Comparison of ENCODE assay signal across 14 cellular contexts in the genomic region with DNA sequence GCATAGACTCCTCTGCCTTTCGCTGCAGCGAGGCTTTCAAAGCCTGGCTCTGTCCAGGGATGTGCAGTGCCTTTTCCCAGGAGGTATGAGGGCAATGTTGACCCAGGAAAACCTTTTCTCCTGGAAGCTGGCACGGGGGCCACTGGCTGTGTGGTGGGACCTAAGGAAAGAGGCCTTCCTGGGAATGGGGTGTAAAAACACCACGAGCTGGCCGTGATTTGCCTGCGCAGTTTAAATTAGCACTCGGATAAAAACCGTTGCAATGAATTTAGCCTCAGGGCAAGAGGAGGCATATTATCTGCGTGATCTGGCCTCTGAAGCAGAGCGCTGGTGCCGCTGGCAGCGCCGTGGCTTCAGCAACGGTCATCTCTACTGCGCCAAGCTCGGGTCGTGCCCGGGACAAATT. TPM values are rescaled to one million over a fixed set of nuclear protein-coding genes. Genes with fewer than 3 reads are reported as not detected.
A peak's percentile ranks its signal among the peaks of the same experiment; 100 is the strongest.
DNase-seq lines count a peak whose midpoint lies in the region; ATAC-seq and TF ChIP-seq lines count a peak whose summit lies in the region.
"Had no signal": no experiment of that assay in that cellular context is flagged by ENCODE, and none has a peak within 500 bp of the region (broad histone marks: within the 10 kb centered on the region; RNA-seq: fewer than 3 reads in every experiment).

No MANE protein-coding gene starts in this region.

- intact Hi-C loops in CD4-positive, alpha-beta memory T cell (cut with micrococcal nuclease) = no loop called here
- intact Hi-C loops in stomach (cut with DNase I; ENCODE audit: low total_unique reads) = loop anchor here (10.0 kb wide), 1 partner anchor 509 kb away; no protein-coding TSS in a partner anchor

- no peaks in the 10 kb centered on the region for H3K36me3 Mint-ChIP-seq in CD4-positive, alpha-beta memory T cell
- no peaks in the 10 kb centered on the region for H3K36me3 Mint-ChIP-seq in IgD-negative memory B cell
- H3K36me3 Mint-ChIP-seq in activated T-cell treated with anti-CD3 and anti-CD28 coated beads, Interleukin-2, amount 50 U/mL, for 24 hours (ENCODE audit: low read depth) = no peaks in the 10 kb centered on the region
- peaks cover 16% of the 10 kb centered on the region for H3K36me3 Mint-ChIP-seq in effector memory CD8-positive, alpha-beta T cell (ENCODE audit: insufficient read depth)

- peaks cover 19 to 59% (median 38%) of the 10 kb centered on the region in 4 donors for H3K4me1 Mint-ChIP-seq in CD4-positive, alpha-beta memory T cell
- H3K4me1 Mint-ChIP-seq in IgD-negative memory B cell = peaks cover 7 to 27% (median 19%) of the 10 kb centered on the region in 3 donors
- peaks cover 43% of the 10 kb centered on the region for H3K4me1 Mint-ChIP-seq in activated T-cell treated with anti-CD3 and anti-CD28 coated beads, Interleukin-2, amount 50 U/mL, for 24 hours (ENCODE audit: low read depth)
- H3K4me1 Mint-ChIP-seq in effector memory CD8-positive, alpha-beta T cell (ENCODE audit: low read depth in 2 of 2) = peaks cover 33 to 35% of the 10 kb centered on the region in 2 donors

- CTCF ChIA-PET in CD4-positive, alpha-beta memory T cell (lab: Charles Lee; ENCODE audit: partially characterized antibody) = interaction anchor here (1.0 kb wide), 1 partner anchor 509 kb away, joined by 4 read pairs; no protein-coding TSS in a partner anchor

- H3K4me3 Mint-ChIP-seq in CD4-positive, alpha-beta memory T cell = peak overlapping the region in 6 of 8 donors; percentile 36 to 67 (median 59)
- H3K4me3 Mint-ChIP-seq in IgD-negative memory B cell = peak overlapping the region in 1 of 4 donors; percentile 81
- H3K4me3 Mint-ChIP-seq in activated T-cell treated with anti-CD3 and anti-CD28 coated beads, Interleukin-2, amount 50 U/mL, for 24 hours = no peak overlapping the region
- H3K4me3 Mint-ChIP-seq in effector memory CD8-positive, alpha-beta T cell = no peak overlapping the region

- no peaks in the 10 kb centered on the region for H3K36me3 ChIP-seq in CD4-positive, alpha-beta memory T cell (ENCODE audit: insufficient read depth, low read length)
- H3K36me3 ChIP-seq in gastroesophageal sphincter (peaks cover 0 to 30% of the 10 kb centered on the region in 2 donors), stomach (peaks cover 0 to 30% (median 21%) of the 10 kb centered on the region in 4 donors)

- ATAC-seq in gastroesophageal sphincter = no peak
- ATAC-seq in effector memory CD8-positive, alpha-beta T cell (replicated peaks) = no peak
- ATAC-seq: GM12878; naive thymus-derived CD8-positive, alpha-beta T cell had no signal

- no peak overlapping the region for H3K4me3 ChIP-seq in CD4-positive, alpha-beta memory T cell (ENCODE audit: low read length in 2 of 2)
- H3K4me3 ChIP-seq in gastroesophageal sphincter (peak overlapping the region; percentile 81 to 92), stomach (peak overlapping the region; percentile 62 to 78 (median 69))
- H3K4me3 ChIP-seq: GM12878 had no signal

- H3K27ac Mint-ChIP-seq in CD4-positive, alpha-beta memory T cell = peak overlapping the region in 2 of 7 donors; percentile 55 to 86
- H3K27ac Mint-ChIP-seq in IgD-negative memory B cell = peak overlapping the region in 2 of 3 donors; percentile 47 to 95
- H3K27ac Mint-ChIP-seq in activated T-cell treated with anti-CD3 and anti-CD28 coated beads, Interleukin-2, amount 50 U/mL, for 24 hours = no peak overlapping the region
- H3K27ac Mint-ChIP-seq in effector memory CD8-positive, alpha-beta T cell = no peak overlapping the region

- H3K27ac ChIP-seq in CD4-positive, alpha-beta memory T cell (ENCODE audit: low read depth, low read length) = no peak overlapping the region
- H3K27ac ChIP-seq in gastroesophageal sphincter = peak overlapping the region; percentile 89 to 97 (median 92)
- peak overlapping the region in 3 of 5 donors; percentile 77 to 88 (median 87) for H3K27ac ChIP-seq in stomach
- H3K27ac ChIP-seq: epithelial cell of prostate, KMS-11 had no signal

- POLR2A ChIA-PET in CD4-positive, alpha-beta memory T cell (lab: Charles Lee; ENCODE audit: partially characterized antibody) = interaction anchor here (0.8 kb wide), 1 partner anchor 546 kb away, joined by 3 read pairs; no protein-coding TSS in a partner anchor

- TF ChIP-seq POLR2A in gastroesophageal sphincter (IDR thresholded peaks at IDR 0.05) (no peak), stomach (IDR thresholded peaks at IDR 0.05) (no peak)

- no peak for TF ChIP-seq EP300 in gastroesophageal sphincter (IDR thresholded peaks at IDR 0.05)
- no peak for TF ChIP-seq EP300 in stomach (IDR thresholded peaks at IDR 0.05)

- H3K4me1 ChIP-seq in CD4-positive, alpha-beta memory T cell (ENCODE audit: insufficient read depth, low read length) = peaks cover 51% of the 10 kb centered on the region
- H3K4me1 ChIP-seq in gastroesophageal sphincter (peaks cover 0 to 93% (median 30%) of the 10 kb centered on the region in 3 donors), stomach (peaks cover 30 to 72% (median 47%) of the 10 kb centered on the region in 4 donors)

- H3K9me3 ChIP-seq in CD4-positive, alpha-beta memory T cell (ENCODE audit: control insufficient read depth in 1 of 2, low read length in 2 of 2) = no peaks in the 10 kb centered on the region
- H3K9me3 ChIP-seq in gastroesophageal sphincter (no peaks in the 10 kb centered on the region), stomach (no peaks in the 10 kb centered on the region)

- TF ChIP-seq CTCF in gastroesophageal sphincter (IDR thresholded peaks at IDR 0.05) (no peak), stomach (IDR thresholded peaks at IDR 0.05) (no peak)

- DNase-seq in CD4-positive, alpha-beta memory T cell = no peak
- DNase-seq in stomach = no peak
- DNase-seq in SK-N-DZ (ENCODE audit: low spot score) = no peak
- DNase-seq in activated T-cell treated with anti-CD3 and anti-CD28 coated beads, Interleukin-2, amount 50 U/mL, for 24 hours = no peak
- no peak for DNase-seq in effector memory CD8-positive, alpha-beta T cell
- DNase-seq: Calu3; naive thymus-derived CD8-positive, alpha-beta T cell; stimulated activated CD4-positive, alpha-beta T cell treated with anti-CD3 and anti-CD28 coated beads, Interleukin-12 subunit alpha, Interleukin-12 subunit beta, amount 100 ng/mL, for 4 hours had no signal

- H3K27me3 Mint-ChIP-seq in CD4-positive, alpha-beta memory T cell = peaks cover 78 to 80% of the 10 kb centered on the region in 2 donors
- peaks cover 78% of the 10 kb centered on the region for H3K27me3 Mint-ChIP-seq in IgD-negative memory B cell
- H3K27me3 Mint-ChIP-seq in activated T-cell treated with anti-CD3 and anti-CD28 coated beads, Interleukin-2, amount 50 U/mL, for 24 hours = peaks cover 92% of the 10 kb centered on the region
- H3K27me3 Mint-ChIP-seq in effector memory CD8-positive, alpha-beta T cell = peaks cover 80 to 100% of the 10 kb centered on the region in 2 donors

- H3K27me3 ChIP-seq in CD4-positive, alpha-beta memory T cell (ENCODE audit: insufficient read depth, low read length) = peaks cover 78% of the 10 kb centered on the region
- peaks cover 53% of the 10 kb centered on the region for H3K27me3 ChIP-seq in gastroesophageal sphincter
- peaks cover 0 to 100% (median 87%) of the 10 kb centered on the region in 3 donors for H3K27me3 ChIP-seq in stomach

- 39% methylated on average over 14 of the region's 18 CpGs; no CpG with 5 or more reads in 1 of the 2 donors for WGBS in gastroesophageal sphincter (ENCODE audit: low coverage in 1 of 2), 2 donors
- 60 to 81% (median 71%) methylated on average over 17 to 18 of the region's 18 CpGs for WGBS in stomach, 5 donors

- H3K9me3 Mint-ChIP-seq in CD4-positive, alpha-beta memory T cell = peaks cover 0 to 11% (median 1%) of the 10 kb centered on the region in 8 donors
- peaks cover 0 to 11% (median 3%) of the 10 kb centered on the region in 3 donors for H3K9me3 Mint-ChIP-seq in IgD-negative memory B cell
- no peaks in the 10 kb centered on the region for H3K9me3 Mint-ChIP-seq in activated T-cell treated with anti-CD3 and anti-CD28 coated beads, Interleukin-2, amount 50 U/mL, for 24 hours
- H3K9me3 Mint-ChIP-seq in effector memory CD8-positive, alpha-beta T cell = no peaks in the 10 kb centered on the region

RNA-seq across cellular contexts. Expression of a gene that starts 3.0 kb away (rescaled TPM):
- total RNA-seq in CD4-positive, alpha-beta memory T cell = not detected
- polyA plus RNA-seq in CD4-positive, alpha-beta memory T cell = not detected
- polyA plus RNA-seq in IgD-negative memory B cell (not detected), stomach (1 to 10 TPM; 3.6 to 7.0 (median 5.5) TPM)
- total RNA-seq in gastroesophageal sphincter (10 to 100 TPM; 30.7 to 75.0 (median 50.7) TPM), stomach (10 to 100 TPM in 2 of 5 donors, 1 to 10 TPM in 3; 1.2 to 39.4 (median 6.2) TPM)
- not detected in 2 replicates for polyA plus RNA-seq in SK-N-DZ (2014; cell fraction: cytosol; rRNA removed)
- polyA plus RNA-seq in SK-N-DZ (2014; cell fraction: nucleus; rRNA removed) = not detected in 2 replicates
- total RNA-seq: GM12878; naive thymus-derived CD8-positive, alpha-beta T cell; T-helper 2 cell treated with Interferon-gamma antibody and Interleukin-4, amounts not matched to agents 100 ng/mL and 5 ng/mL, for 36 hours had no signal
- polyA plus RNA-seq: GM12878; naive thymus-derived CD8-positive, alpha-beta T cell had no signal

Comparison
In these comparisons a context has a peak if more than half of its experiments do, and no peak if none do; other contexts are left out.
1. H3K4me3 ChIP-seq: peak in gastroesophageal sphincter (2 of 2) and stomach (4 of 4); none in CD4-positive, alpha-beta memory T cell (0 of 2).
2. H3K27ac Mint-ChIP-seq: peak in IgD-negative memory B cell (2 of 3); none in activated T-cell treated with anti-CD3 and anti-CD28 coated beads, Interleukin-2, amount 50 U/mL, for 24 hours (single experiment) and effector memory CD8-positive, alpha-beta T cell (0 of 2).
3. H3K4me3 Mint-ChIP-seq: peak in CD4-positive, alpha-beta memory T cell (6 of 8); none in activated T-cell treated with anti-CD3 and anti-CD28 coated beads, Interleukin-2, amount 50 U/mL, for 24 hours (single experiment) and effector memory CD8-positive, alpha-beta T cell (0 of 2).